22 cellular contexts compared by ENCODE assay signal in genomic region chr21:39849014-39849655, GRCh38. TPM values are rescaled to one million over a fixed set of nuclear protein-coding genes. Genes with fewer than 3 reads are reported as not detected.
"Had no signal": no experiment of that assay in that cellular context is flagged by ENCODE, and none has a peak within 500 bp of the region (broad histone marks: within the 10 kb centered on the region; RNA-seq: fewer than 3 reads in every experiment).

No MANE protein-coding gene starts in this region.

- H3K4me1 Mint-ChIP-seq: central memory CD8-positive, alpha-beta T cell; natural killer cell; stimulated activated effector memory CD8-positive, alpha-beta T cell treated with anti-CD3 and anti-CD28 coated beads, Interleukin-12 subunit alpha, Interleukin-12 subunit beta, amount 100 ng/mL, for 72 hours had no signal

- H3K9me3 ChIP-seq: lower lobe of right lung, neutrophil, right lobe of liver, thoracic aorta had no signal

- DNase-seq: activated CD4-positive, alpha-beta T cell treated with anti-CD3 and anti-CD28 coated beads, Interleukin-2, amount 50 U/mL, for 4 hours; activated gamma-delta T cell treated with Interleukin-2 at 50 U/mL for 16 hours; amygdala; effector CD8-positive, alpha-beta T cell; foreskin keratinocyte; hypothalamus; lower lobe of right lung; natural killer cell; right lobe of liver; stimulated activated CD4-positive, alpha-beta T cell treated with anti-CD3 and anti-CD28 coated beads, Interleukin-4, amount 100 ng/mL, for 24 hours had no signal

- H3K27ac ChIP-seq: foreskin keratinocyte, lower lobe of right lung, neutrophil, parathyroid adenoma, right lobe of liver, thoracic aorta had no signal

- H3K27me3 ChIP-seq: foreskin keratinocyte, neutrophil, right lobe of liver had no signal

- H3K36me3 ChIP-seq: lower lobe of right lung, neutrophil, right lobe of liver, thoracic aorta had no signal

- H3K79me2 ChIP-seq: parathyroid adenoma had no signal

- H3K27me3 Mint-ChIP-seq: central memory CD8-positive, alpha-beta T cell; dendritic cell treated with granulocyte-macrophage colony-stimulating factor and Interleukin-4, amounts not matched to agents 40 ng/mL and 50 ng/mL, for 4 days had no signal

- H3K9ac ChIP-seq: parathyroid adenoma had no signal

- H3K4me3 Mint-ChIP-seq: activated T-helper 1 cell treated with anti-CD3 and anti-CD28 coated beads, Interleukin-12 subunit alpha, Interleukin-12 subunit beta, Interleukin-2, Interleukin-4 antibody, amounts not matched to agents 30 ng/mL and 10 ng/mL and 1 ng/mL, durations not matched to agents 14 hours and 24 hours and 36 hours; central memory CD8-positive, alpha-beta T cell; dendritic cell treated with granulocyte-macrophage colony-stimulating factor and Interleukin-4, amounts not matched to agents 40 ng/mL and 50 ng/mL, for 4 days; natural killer cell; stimulated activated effector memory CD8-positive, alpha-beta T cell treated with anti-CD3 and anti-CD28 coated beads, Interleukin-12 subunit alpha, Interleukin-12 subunit beta, amount 100 ng/mL, for 72 hours had no signal

- H3K36me3 Mint-ChIP-seq: activated naive CD4-positive, alpha-beta T cell treated with anti-CD3 and anti-CD28 coated beads, Interleukin-2, amount 50 U/mL, for 72 hours; natural killer cell; stimulated activated effector memory CD8-positive, alpha-beta T cell treated with anti-CD3 and anti-CD28 coated beads, Interleukin-12 subunit alpha, Interleukin-12 subunit beta, amount 100 ng/mL, for 72 hours had no signal

- ATAC-seq: activated naive CD4-positive, alpha-beta T cell treated with anti-CD3 and anti-CD28 coated beads, Interleukin-2, amount 50 U/mL, for 72 hours; foreskin keratinocyte; lower lobe of right lung; natural killer cell; right lobe of liver; stimulated activated effector memory CD8-positive, alpha-beta T cell treated with anti-CD3 and anti-CD28 coated beads, Interleukin-12 subunit alpha, Interleukin-12 subunit beta, amount 100 ng/mL, for 72 hours had no signal

- H3K4me1 ChIP-seq: foreskin keratinocyte, lower lobe of right lung, parathyroid adenoma, right lobe of liver had no signal

- H3K4me3 ChIP-seq: lower lobe of right lung, right lobe of liver, thoracic aorta had no signal

- H3K27ac Mint-ChIP-seq: activated naive CD4-positive, alpha-beta T cell treated with anti-CD3 and anti-CD28 coated beads, Interleukin-2, amount 50 U/mL, for 72 hours; activated T-helper 1 cell treated with anti-CD3 and anti-CD28 coated beads, Interleukin-12 subunit alpha, Interleukin-12 subunit beta, Interleukin-2, Interleukin-4 antibody, amounts not matched to agents 30 ng/mL and 10 ng/mL and 1 ng/mL, durations not matched to agents 14 hours and 24 hours and 36 hours; dendritic cell treated with granulocyte-macrophage colony-stimulating factor and Interleukin-4, amounts not matched to agents 40 ng/mL and 50 ng/mL, for 4 days; natural killer cell; stimulated activated effector memory CD8-positive, alpha-beta T cell treated with anti-CD3 and anti-CD28 coated beads, Interleukin-12 subunit alpha, Interleukin-12 subunit beta, amount 100 ng/mL, for 72 hours had no signal

- H3K9me3 Mint-ChIP-seq: dendritic cell treated with granulocyte-macrophage colony-stimulating factor and Interleukin-4, amounts not matched to agents 40 ng/mL and 50 ng/mL, for 4 days had no signal

- H2AFZ ChIP-seq: parathyroid adenoma had no signal

RNA-seq across cellular contexts. Expression of gene PCP4, which starts 18.1 kb away (rescaled TPM):
- total RNA-seq: activated CD8-positive, alpha-beta memory T cell treated with anti-CD3 and anti-CD28 coated beads for 36 hours; activated naive CD4-positive, alpha-beta T cell treated with anti-CD3 and anti-CD28 coated beads, Interleukin-2, amount 50 U/mL, for 72 hours; activated T-helper 1 cell treated with anti-CD3 and anti-CD28 coated beads, Interleukin-12 subunit alpha, Interleukin-12 subunit beta, Interleukin-2, Interleukin-4 antibody, amounts not matched to agents 30 ng/mL and 10 ng/mL and 1 ng/mL, durations not matched to agents 14 hours and 24 hours and 36 hours; fibroblast of lung; foreskin keratinocyte; mesenteric fat pad; natural killer cell; right lobe of liver; T-helper 2 cell treated with Interferon-gamma antibody and Interleukin-4, amounts not matched to agents 100 ng/mL and 5 ng/mL, for 36 hours had no signal
